In the genomic region with DNA sequence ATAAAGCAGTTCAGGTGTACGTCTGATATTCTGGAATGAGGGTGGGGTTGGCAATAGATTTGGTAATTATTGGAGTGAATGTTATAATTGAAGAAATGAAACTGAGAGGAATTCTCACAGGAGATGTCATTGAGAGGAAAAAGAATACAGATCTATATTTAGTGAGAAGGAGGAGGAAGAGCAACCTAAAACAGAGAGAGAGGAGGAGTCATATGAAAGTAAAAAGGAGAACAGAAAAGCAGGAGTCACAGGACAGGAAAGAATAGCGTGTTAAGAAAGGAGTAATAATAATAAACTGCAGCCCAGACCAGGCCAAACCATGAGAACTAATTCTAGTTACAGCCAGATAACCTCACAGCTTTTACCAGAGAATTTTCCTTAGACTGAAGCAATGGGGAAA, we compare ENCODE assay signal across 1 cellular context.
A peak's percentile ranks its signal among the peaks of the same experiment; 100 is the strongest.
TF ChIP-seq lines count a peak whose summit lies in the region.

No MANE protein-coding gene starts in this region.

TF ChIP-seq in GM12878, 131 proteins besides CTCF, POLR2A, EP300 and RAD21 (continued from another document and continues in another):
- TF ChIP-seq CEBPZ (IDR thresholded peaks at IDR 0.05; ENCODE audit: low read depth, low read length) (no peak), NFYA (IDR thresholded peaks at IDR 0.05; ENCODE audit: borderline replicate concordance, low read depth, low read length) (no peak), ZNF217 (IDR thresholded peaks at IDR 0.05) (no peak; the same call in 1 of the 2 replicates), PAX5 (IDR thresholded peaks at IDR 0.05; ENCODE audit: borderline replicate concordance, low read depth, low read length) (no peak), SIN3A (IDR thresholded peaks at IDR 0.05; ENCODE audit: low read depth, low read length) (no peak), MTA3 (IDR thresholded peaks at IDR 0.05; ENCODE audit: borderline replicate concordance, low read length) (no peak), ZZZ3 (IDR thresholded peaks at IDR 0.05; ENCODE audit: control insufficient read depth, insufficient read length, low read depth) (no peak), CUX1 (IDR thresholded peaks at IDR 0.05; ENCODE audit: insufficient replicate concordance, low read depth, low read length) (no peak), ZBED1 (IDR thresholded peaks at IDR 0.05; ENCODE audit: borderline replicate concordance) (no peak), BCL11A (IDR thresholded peaks at IDR 0.05; ENCODE audit: low read depth, low read length) (no peak), REST (IDR thresholded peaks at IDR 0.05; ENCODE audit: low read depth, low read length) (no peak), PML (IDR thresholded peaks at IDR 0.05; ENCODE audit: low read length) (no peak), ZBTB4 (CRISPR knock-in tag; IDR thresholded peaks at IDR 0.05) (no peak), TCF3 (IDR thresholded peaks at IDR 0.05; ENCODE audit: borderline replicate concordance, insufficient read depth, low read depth, low read length) (no peak), TARDBP (IDR thresholded peaks at IDR 0.05; ENCODE audit: borderline replicate concordance) (no peak), MTA2 (IDR thresholded peaks at IDR 0.05; ENCODE audit: low read depth) (peak; percentile 78), CREB1 (IDR thresholded peaks at IDR 0.05; ENCODE audit: low read depth) (no peak), BCL3 (IDR thresholded peaks at IDR 0.05; ENCODE audit: borderline replicate concordance, insufficient read depth, low read depth, low read length, poor library complexity, severe bottlenecking) (no peak), CHD4 (IDR thresholded peaks at IDR 0.05) (no peak), MYC (IDR thresholded peaks at IDR 0.05; ENCODE audit: insufficient read depth, insufficient read length, insufficient replicate concordance, low read length, severe bottlenecking) (no peak), EZH2 (IDR thresholded peaks at IDR 0.05; ENCODE audit: borderline replicate concordance, control insufficient read depth, low read depth, low read length) (no peak), MYB (IDR thresholded peaks at IDR 0.05; ENCODE audit: borderline replicate concordance, low read depth, low read length) (no peak), ASH2L (IDR thresholded peaks at IDR 0.05; ENCODE audit: borderline replicate concordance, low read depth) (no peak), HDAC6 (IDR thresholded peaks at IDR 0.05; ENCODE audit: unreplicated experiment) (no peak), ETV6 (conservative IDR thresholded peaks at IDR 0.05 in 1 of 2, IDR thresholded peaks at IDR 0.05 in 1 of 2; ENCODE audit: borderline replicate concordance in 1 of 2, low read depth in 1 of 2) (0 out of 4 replicates have a peak, but pooled peaks of 1 of the 2 experiments have one; percentile 22), HCFC1 (IDR thresholded peaks at IDR 0.05; ENCODE audit: low read length) (no peak), SIX5 (IDR thresholded peaks at IDR 0.05; ENCODE audit: low read depth, low read length, severe bottlenecking) (no peak), EGR1 (IDR thresholded peaks at IDR 0.05; ENCODE audit: borderline replicate concordance in 1 of 2, low read depth in 2 of 2, low read length in 2 of 2) (no peak), ZNF622 (IDR thresholded peaks at IDR 0.05) (no peak), MXI1 (IDR thresholded peaks at IDR 0.05; ENCODE audit: low read depth, low read length) (no peak), BMI1 (IDR thresholded peaks at IDR 0.05; ENCODE audit: borderline replicate concordance) (no peak)
- TF ChIP-seq, protein P1, sequence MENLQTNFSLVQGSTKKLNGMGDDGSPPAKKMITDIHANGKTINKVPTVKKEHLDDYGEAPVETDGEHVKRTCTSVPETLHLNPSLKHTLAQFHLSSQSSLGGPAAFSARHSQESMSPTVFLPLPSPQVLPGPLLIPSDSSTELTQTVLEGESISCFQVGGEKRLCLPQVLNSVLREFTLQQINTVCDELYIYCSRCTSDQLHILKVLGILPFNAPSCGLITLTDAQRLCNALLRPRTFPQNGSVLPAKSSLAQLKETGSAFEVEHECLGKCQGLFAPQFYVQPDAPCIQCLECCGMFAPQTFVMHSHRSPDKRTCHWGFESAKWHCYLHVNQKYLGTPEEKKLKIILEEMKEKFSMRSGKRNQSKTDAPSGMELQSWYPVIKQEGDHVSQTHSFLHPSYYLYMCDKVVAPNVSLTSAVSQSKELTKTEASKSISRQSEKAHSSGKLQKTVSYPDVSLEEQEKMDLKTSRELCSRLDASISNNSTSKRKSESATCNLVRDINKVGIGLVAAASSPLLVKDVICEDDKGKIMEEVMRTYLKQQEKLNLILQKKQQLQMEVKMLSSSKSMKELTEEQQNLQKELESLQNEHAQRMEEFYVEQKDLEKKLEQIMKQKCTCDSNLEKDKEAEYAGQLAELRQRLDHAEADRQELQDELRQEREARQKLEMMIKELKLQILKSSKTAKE (IDR thresholded peaks at IDR 0.05; ENCODE audit: low read depth, poor library complexity, severe bottlenecking), result no peak
- TF ChIP-seq, protein P2, sequence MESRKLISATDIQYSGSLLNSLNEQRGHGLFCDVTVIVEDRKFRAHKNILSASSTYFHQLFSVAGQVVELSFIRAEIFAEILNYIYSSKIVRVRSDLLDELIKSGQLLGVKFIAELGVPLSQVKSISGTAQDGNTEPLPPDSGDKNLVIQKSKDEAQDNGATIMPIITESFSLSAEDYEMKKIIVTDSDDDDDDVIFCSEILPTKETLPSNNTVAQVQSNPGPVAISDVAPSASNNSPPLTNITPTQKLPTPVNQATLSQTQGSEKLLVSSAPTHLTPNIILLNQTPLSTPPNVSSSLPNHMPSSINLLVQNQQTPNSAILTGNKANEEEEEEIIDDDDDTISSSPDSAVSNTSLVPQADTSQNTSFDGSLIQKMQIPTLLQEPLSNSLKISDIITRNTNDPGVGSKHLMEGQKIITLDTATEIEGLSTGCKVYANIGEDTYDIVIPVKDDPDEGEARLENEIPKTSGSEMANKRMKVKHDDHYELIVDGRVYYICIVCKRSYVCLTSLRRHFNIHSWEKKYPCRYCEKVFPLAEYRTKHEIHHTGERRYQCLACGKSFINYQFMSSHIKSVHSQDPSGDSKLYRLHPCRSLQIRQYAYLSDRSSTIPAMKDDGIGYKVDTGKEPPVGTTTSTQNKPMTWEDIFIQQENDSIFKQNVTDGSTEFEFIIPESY (IDR thresholded peaks at IDR 0.05), result no peak
- TF ChIP-seq, protein P3, sequence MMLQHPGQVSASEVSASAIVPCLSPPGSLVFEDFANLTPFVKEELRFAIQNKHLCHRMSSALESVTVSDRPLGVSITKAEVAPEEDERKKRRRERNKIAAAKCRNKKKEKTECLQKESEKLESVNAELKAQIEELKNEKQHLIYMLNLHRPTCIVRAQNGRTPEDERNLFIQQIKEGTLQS (IDR thresholded peaks at IDR 0.05; ENCODE audit: borderline replicate concordance, extremely low read depth, low read depth, low read length), result no peak
